In the genomic region with DNA sequence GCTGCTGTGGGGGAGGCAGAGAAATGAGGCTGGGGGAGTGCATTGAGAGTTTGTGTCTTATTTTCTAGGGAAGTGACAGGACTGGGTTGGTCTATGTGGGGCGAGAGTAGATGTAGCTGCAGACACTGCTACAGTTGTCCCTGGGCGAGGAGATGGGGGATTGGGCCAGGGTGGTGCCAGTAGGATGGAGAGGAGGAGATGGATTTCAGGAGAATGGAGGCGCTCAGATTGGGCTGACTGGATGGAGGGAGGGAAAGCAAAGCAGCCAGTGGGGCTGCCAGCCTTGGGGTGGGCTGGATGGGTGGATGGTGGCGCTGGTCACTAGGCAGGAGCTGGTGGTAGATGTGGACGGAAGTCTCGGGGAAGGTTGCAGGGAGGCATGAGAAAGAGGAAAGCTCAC, we compare ENCODE assay signal across 23 cellular contexts. TPM values are rescaled to one million over a fixed set of nuclear protein-coding genes. Genes with fewer than 3 reads are reported as not detected.
A peak's percentile ranks its signal among the peaks of the same experiment; 100 is the strongest.
DNase-seq lines count a peak whose midpoint lies in the region; ATAC-seq, FAIRE-seq and TF ChIP-seq lines count a peak whose summit lies in the region.
"Had no signal": no experiment of that assay in that cellular context is flagged by ENCODE, and none has a peak within 500 bp of the region (broad histone marks: within the 10 kb centered on the region; RNA-seq: fewer than 3 reads in every experiment).

No MANE protein-coding gene starts in this region.

- TF ChIP-seq CTCF in PC-3 (conservative IDR thresholded peaks at IDR 0.05; ENCODE audit: low read depth, low read length): no peak
- TF ChIP-seq CTCF in WTC11 (IDR thresholded peaks at IDR 0.05): no peak
- TF ChIP-seq CTCF in glutamatergic neuron (IDR thresholded peaks at IDR 0.05; ENCODE audit: partially characterized antibody, unreplicated experiment): no peak
- no peak for TF ChIP-seq CTCF in osteoblast (IDR thresholded peaks at IDR 0.05; ENCODE audit: extremely low read depth, low read depth, low read length)
- TF ChIP-seq CTCF in D721Med (IDR thresholded peaks at IDR 0.05; ENCODE audit: insufficient read depth, missing control alignments): no peak

- H3K27ac ChIP-seq in PC-3 (ENCODE audit: low read length) (peak overlapping the region; percentile 67), osteoblast (ENCODE audit: low read depth, low read length) (no peak overlapping the region)
- H3K27ac ChIP-seq: A549; BLaER1 treated with 17β-estradiol and CSF1 and Interleukin-3, amounts not matched to agents 10 nM and 100 nM; GM23248 had no signal

- H3K9me3 ChIP-seq in PC-3 (ENCODE audit: low read length) (no peaks in the 10 kb centered on the region), osteoblast (ENCODE audit: low read depth, low read length) (no peaks in the 10 kb centered on the region)
- H3K9me3 ChIP-seq: A549; BE2C; BLaER1 treated with 17β-estradiol and CSF1 and Interleukin-3, amounts not matched to agents 10 nM and 100 nM had no signal

- H3K4me3 ChIP-seq in PC-3 (ENCODE audit: low read length) (no peak overlapping the region), osteoblast (ENCODE audit: insufficient read depth, low read length) (no peak overlapping the region)
- H3K4me3 ChIP-seq: A549; BLaER1 treated with 17β-estradiol and CSF1 and Interleukin-3, amounts not matched to agents 10 nM and 100 nM; GM23248 had no signal

- H3K27me3 Mint-ChIP-seq in WTC11 (ENCODE audit: low read depth) (no peaks in the 10 kb centered on the region), glutamatergic neuron (ENCODE audit: unreplicated experiment) (peaks cover 15% of the 10 kb centered on the region)
- H3K27me3 Mint-ChIP-seq: CD4-positive, alpha-beta T cell; CD8-positive, alpha-beta memory T cell had no signal

- H3K4me2 ChIP-seq in PC-3 (ENCODE audit: low read length) (no peak overlapping the region), osteoblast (ENCODE audit: insufficient read depth, low read length) (no peak overlapping the region)
- H3K4me2 ChIP-seq: A549 had no signal

- intact Hi-C loops in PC-3 (cut with micrococcal nuclease): loop anchor here (10.0 kb wide), 1 partner anchor 307 kb away; no protein-coding TSS in a partner anchor

- H3K9me3 Mint-ChIP-seq in WTC11 (no peaks in the 10 kb centered on the region), glutamatergic neuron (ENCODE audit: unreplicated experiment) (peaks cover 2% of the 10 kb centered on the region)
- H3K9me3 Mint-ChIP-seq: CD4-positive, alpha-beta T cell; CD8-positive, alpha-beta memory T cell had no signal

- H3K79me2 ChIP-seq in PC-3 (ENCODE audit: low read length) (no peaks in the 10 kb centered on the region), osteoblast (ENCODE audit: insufficient read depth, low read length) (peaks cover 2% of the 10 kb centered on the region)

- no peaks in the 10 kb centered on the region for H3K36me3 ChIP-seq in PC-3 (ENCODE audit: low read depth, low read length)
- no peaks in the 10 kb centered on the region for H3K36me3 ChIP-seq in osteoblast (ENCODE audit: insufficient read depth, low read length)
- H3K36me3 ChIP-seq: BE2C; BLaER1 treated with 17β-estradiol and CSF1 and Interleukin-3, amounts not matched to agents 10 nM and 100 nM had no signal

- POLR2A ChIA-PET in PC-3 (lab: Charles Lee; ENCODE audit: unreplicated experiment) (no interaction called here), WTC11 (lab: Charles Lee) (no interaction called here)

- H2AFZ ChIP-seq in PC-3 (ENCODE audit: low read length): no peak overlapping the region
- H2AFZ ChIP-seq in osteoblast (ENCODE audit: low read length): no peak overlapping the region
- H2AFZ ChIP-seq: GM23248 had no signal

- H3K27ac Mint-ChIP-seq in WTC11 (peak overlapping the region; percentile 70; the same call in 1 of the 2 replicates), glutamatergic neuron (ENCODE audit: unreplicated experiment) (peak overlapping the region; percentile 48)
- H3K27ac Mint-ChIP-seq: CD14-positive monocyte; CD4-positive, alpha-beta T cell had no signal

- no peaks in the 10 kb centered on the region for H3K27me3 ChIP-seq in PC-3 (ENCODE audit: low read length)
- H3K27me3 ChIP-seq in osteoblast (ENCODE audit: insufficient read depth, low read length): no peaks in the 10 kb centered on the region
- H3K27me3 ChIP-seq: BE2C had no signal

- H3F3A ChIP-seq in PC-3 (ENCODE audit: low read length, unreplicated experiment): no peaks in the 10 kb centered on the region

- H3K9me2 ChIP-seq in PC-3 (replicated peaks; ENCODE audit: low read length): no peaks in the 10 kb centered on the region

- no peaks in the 10 kb centered on the region for H3K36me3 Mint-ChIP-seq in WTC11
- no peaks in the 10 kb centered on the region for H3K36me3 Mint-ChIP-seq in glutamatergic neuron (ENCODE audit: unreplicated experiment)
- H3K36me3 Mint-ChIP-seq: CD14-positive monocyte; CD8-positive, alpha-beta memory T cell had no signal

- no peak for ATAC-seq in PC-3
- no peak for ATAC-seq in WTC11
- ATAC-seq: A549 had no signal

- H3K9ac ChIP-seq in PC-3 (ENCODE audit: low read length): no peak overlapping the region
- H3K9ac ChIP-seq: BLaER1 treated with 17β-estradiol and CSF1 and Interleukin-3, amounts not matched to agents 10 nM and 100 nM; GM23248 had no signal

- DNase-seq in PC-3 (no peak), WTC11 (ENCODE audit: low spot score) (no peak), glutamatergic neuron (no peak), osteoblast (ENCODE audit: insufficient read length, low spot score, missing footprints) (peak; percentile 88), frontal cortex (ENCODE audit: low spot score in 2 of 2) (no peak), D721Med (ENCODE audit: insufficient read length, low spot score) (no peak)
- no peak for DNase-seq in activated effector memory CD4-positive, alpha-beta T cell treated with Interleukin-2 at 50 U/mL for 16 hours
- DNase-seq: 8988T; ACHN; AML-193; BE2C; CD4-positive, alpha-beta T cell; CD8-positive, alpha-beta memory T cell; DND-41; H7; HCEC 1CT had no signal

- H3K4me3 Mint-ChIP-seq in WTC11: no peak overlapping the region
- H3K4me3 Mint-ChIP-seq in glutamatergic neuron (ENCODE audit: unreplicated experiment): no peak overlapping the region
- H3K4me3 Mint-ChIP-seq: CD14-positive monocyte; CD4-positive, alpha-beta T cell; CD8-positive, alpha-beta memory T cell had no signal

- peaks cover 47% of the 10 kb centered on the region for H3K4me1 ChIP-seq in PC-3 (ENCODE audit: insufficient read depth, low read length)
- H3K4me1 ChIP-seq in osteoblast (ENCODE audit: insufficient read depth, low read length): peaks cover 45% of the 10 kb centered on the region

- no peaks in the 10 kb centered on the region for H4K20me1 ChIP-seq in PC-3 (ENCODE audit: low read length)
- peaks cover 4% of the 10 kb centered on the region for H4K20me1 ChIP-seq in osteoblast (ENCODE audit: insufficient read depth, low read length)

- CTCF ChIA-PET in PC-3 (lab: Charles Lee): interaction anchor here (0.6 to 1.1 kb wide), 2 partner anchors 64 to 404 kb away, joined by 3 read pairs; no protein-coding TSS in a partner anchor
- CTCF ChIA-PET in WTC11 (lab: Charles Lee): interaction anchor here (1.5 to 8.2 kb wide), 6 partner anchors 10 to 64 kb away, joined by 4 to 86 read pairs (median 9); a partner anchor contains a TSS

- H3K4me1 Mint-ChIP-seq in WTC11: peaks cover 12% of the 10 kb centered on the region
- peaks cover 7% of the 10 kb centered on the region for H3K4me1 Mint-ChIP-seq in glutamatergic neuron (ENCODE audit: low read depth, unreplicated experiment)
- H3K4me1 Mint-ChIP-seq: CD8-positive, alpha-beta memory T cell had no signal

- BruUV-seq in PC-3 (replicated peaks; lab: Mats Ljungman, UMichigan): no TSS peak

- FAIRE-seq in frontal cortex (lab: Jason Lieb, UNC): no peak
- no peak for FAIRE-seq in D721Med (lab: Jason Lieb, UNC)
- FAIRE-seq: A549, G401.6, GM12892, H1 had no signal

TF ChIP-seq in WTC11, 78 proteins besides CTCF, POLR2A, EP300 and RAD21 (continues in another document):
- TF ChIP-seq, protein P1, sequence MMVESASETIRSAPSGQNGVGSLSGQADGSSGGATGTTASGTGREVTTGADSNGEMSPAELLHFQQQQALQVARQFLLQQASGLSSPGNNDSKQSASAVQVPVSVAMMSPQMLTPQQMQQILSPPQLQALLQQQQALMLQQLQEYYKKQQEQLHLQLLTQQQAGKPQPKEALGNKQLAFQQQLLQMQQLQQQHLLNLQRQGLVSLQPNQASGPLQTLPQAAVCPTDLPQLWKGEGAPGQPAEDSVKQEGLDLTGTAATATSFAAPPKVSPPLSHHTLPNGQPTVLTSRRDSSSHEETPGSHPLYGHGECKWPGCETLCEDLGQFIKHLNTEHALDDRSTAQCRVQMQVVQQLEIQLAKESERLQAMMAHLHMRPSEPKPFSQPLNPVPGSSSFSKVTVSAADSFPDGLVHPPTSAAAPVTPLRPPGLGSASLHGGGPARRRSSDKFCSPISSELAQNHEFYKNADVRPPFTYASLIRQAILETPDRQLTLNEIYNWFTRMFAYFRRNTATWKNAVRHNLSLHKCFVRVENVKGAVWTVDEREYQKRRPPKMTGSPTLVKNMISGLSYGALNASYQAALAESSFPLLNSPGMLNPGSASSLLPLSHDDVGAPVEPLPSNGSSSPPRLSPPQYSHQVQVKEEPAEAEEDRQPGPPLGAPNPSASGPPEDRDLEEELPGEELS (CRISPR knock-in tag; IDR thresholded peaks at IDR 0.05): no peak
- TF ChIP-seq NFATC4 (CRISPR knock-in tag; IDR thresholded peaks at IDR 0.05) (no peak), ZNF121 (CRISPR knock-in tag; IDR thresholded peaks at IDR 0.05) (no peak)

RNA-seq across cellular contexts. Expression of a gene that starts 9.3 kb away (rescaled TPM):
- total RNA-seq in PC-3 (2014; rRNA removed) (not detected in 2 replicates), WTC11 (2021) (1.4 TPM in 1 of 3 replicates, not detected in the others), glutamatergic neuron (ENCODE audit: unreplicated experiment) (not detected), osteoblast (0.88 TPM in 1 of 2 replicates, not detected in the other), frontal cortex (not detected)
- total RNA-seq: CD4-positive, alpha-beta T cell; CD8-positive, alpha-beta memory T cell; GM23248; H1; H7 had no signal

RNA-seq across cellular contexts. Expression of a gene that starts 16.1 kb away (rescaled TPM):
- 0.66 and 1.2 TPM in 2 replicates for total RNA-seq in PC-3 (2014; rRNA removed)
- 2.1 to 2.5 TPM (median 2.3 TPM) in 3 replicates for total RNA-seq in WTC11 (2021)
- total RNA-seq in glutamatergic neuron (ENCODE audit: unreplicated experiment): 11.6 TPM
- under 0.01 TPM in 2 replicates for total RNA-seq in osteoblast
- 0.82 TPM for total RNA-seq in frontal cortex
- total RNA-seq: GM23248 had no signal

RNA-seq across cellular contexts. Expression of a gene that starts 45.2 kb away (rescaled TPM):
- total RNA-seq in PC-3 (2014; rRNA removed) (6.3 and 7.7 TPM in 2 replicates), WTC11 (2021) (24.0 to 27.4 TPM (median 24.3 TPM) in 3 replicates), glutamatergic neuron (ENCODE audit: unreplicated experiment) (45.0 TPM), osteoblast (6.5 and 8.5 TPM in 2 replicates), frontal cortex (8.6 TPM)
